In the genomic region with DNA sequence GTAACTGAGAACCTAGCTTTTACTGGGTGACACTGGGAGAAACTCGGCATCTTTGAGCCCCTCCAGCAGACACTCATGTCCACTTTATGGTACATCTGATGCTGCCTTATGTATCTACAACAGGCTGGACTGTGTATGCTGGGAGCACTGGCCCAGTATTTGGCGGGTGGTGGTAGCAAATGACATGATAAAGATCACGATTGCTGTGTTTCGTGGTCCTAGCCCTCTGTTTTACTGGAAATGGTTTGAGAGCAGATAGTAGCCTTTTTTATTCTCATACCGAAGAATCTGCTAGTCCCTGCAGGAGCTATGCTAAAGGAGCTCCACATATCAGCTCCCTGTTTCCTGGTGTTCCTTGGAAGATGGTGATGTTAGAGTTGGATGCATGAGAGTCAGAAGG, we compare ENCODE assay signal across 32 cellular contexts.
"Had no signal": no experiment of that assay in that cellular context is flagged by ENCODE, and none has a peak within 500 bp of the region (broad histone marks: within the 10 kb centered on the region; RNA-seq: fewer than 3 reads in every experiment).

No MANE protein-coding gene starts in this region.

- H2AFZ ChIP-seq: hepatocyte had no signal

- H3K9me3 Mint-ChIP-seq: activated CD4-positive, alpha-beta memory T cell treated with anti-CD3 and anti-CD28 coated beads, Interleukin-2, amount 10 ng/mL, durations not matched to agents 7 days and 5 days; activated T-helper 17 cell treated with anti-CD3 and anti-CD28 coated beads, Interleukin-2, amount 50 U/mL, for 72 hours; nephron; stimulated activated memory B cell treated with anti-CD40 and anti-IgM and Interleukin-4, amounts not matched to agents 10 μg/mL and 1 μg/mL and 100 μg/mL, for 72 hours had no signal

- H3K4me3 ChIP-seq: adrenal gland, body of pancreas, coronary artery, dorsolateral prefrontal cortex, gastroesophageal sphincter, hepatocyte, left ventricle myocardium inferior, lung, ovary, prostate gland, skin epidermis, thyroid gland had no signal

- H3K4me1 ChIP-seq: prostate gland had no signal

- H3K9me3 ChIP-seq: adrenal gland, body of pancreas, ovary, prostate gland, thyroid gland had no signal

- H3K79me2 ChIP-seq: hepatocyte had no signal

- H3K27me3 ChIP-seq: adrenal gland, body of pancreas, dorsolateral prefrontal cortex, gastroesophageal sphincter, hepatocyte, ovary, thyroid gland had no signal

- DNase-seq: activated CD4-positive, alpha-beta memory T cell treated with anti-CD3 and anti-CD28 coated beads, Interleukin-2, amount 10 ng/mL, durations not matched to agents 7 days and 5 days; activated CD4-positive, alpha-beta T cell treated with anti-CD3 and anti-CD28 coated beads for 1 hour; activated CD4-positive, alpha-beta T cell treated with anti-CD3 and anti-CD28 coated beads, Interleukin-2, amount 10 ng/mL, durations not matched to agents 7 days and 5 days; activated CD8-positive, alpha-beta memory T cell treated with anti-CD3 and anti-CD28 coated beads, Interleukin-2, amount 10 ng/mL, durations not matched to agents 7 days and 5 days; body of pancreas; cerebellar nuclear complex; dorsolateral prefrontal cortex; effector memory CD4-positive, alpha-beta T cell; islet precursor cell; left ventricle myocardium inferior; mesendoderm; ovary; retina; stimulated activated CD4-positive, alpha-beta T cell treated with anti-CD3 and anti-CD28 coated beads, Interleukin-4, amount 100 ng/mL, for 24 hours; stimulated activated naive CD8-positive, alpha-beta T cell treated with anti-CD3 and anti-CD28 coated beads, Interleukin-15, amount 100 ng/mL, for 72 hours; substantia nigra; T-helper 9 cell; thyroid gland had no signal

- ATAC-seq: activated CD8-positive, alpha-beta memory T cell treated with anti-CD3 and anti-CD28 coated beads, Interleukin-2, amount 10 ng/mL, durations not matched to agents 7 days and 5 days; activated naive CD4-positive, alpha-beta T cell treated with anti-CD3 and anti-CD28 coated beads, Interleukin-2, amount 50 U/mL, for 72 hours; activated T-helper 17 cell treated with anti-CD3 and anti-CD28 coated beads, Interleukin-2, amount 50 U/mL, for 72 hours; body of pancreas; gastroesophageal sphincter; sciatic nerve; stimulated activated memory B cell treated with anti-CD40 and anti-IgM and Interleukin-4, amounts not matched to agents 10 μg/mL and 1 μg/mL and 100 μg/mL, for 72 hours; stimulated activated naive CD8-positive, alpha-beta T cell treated with anti-CD3 and anti-CD28 coated beads, Interleukin-15, amount 100 ng/mL, for 72 hours had no signal

- H3K4me3 Mint-ChIP-seq: activated CD4-positive, alpha-beta memory T cell treated with anti-CD3 and anti-CD28 coated beads, Interleukin-2, amount 10 ng/mL, durations not matched to agents 7 days and 5 days; activated CD4-positive, alpha-beta T cell treated with anti-CD3 and anti-CD28 coated beads, Interleukin-2, amount 10 ng/mL, durations not matched to agents 7 days and 5 days; activated CD8-positive, alpha-beta memory T cell treated with anti-CD3 and anti-CD28 coated beads, Interleukin-2, amount 10 ng/mL, durations not matched to agents 7 days and 5 days; activated T-helper 17 cell treated with anti-CD3 and anti-CD28 coated beads, Interleukin-2, amount 50 U/mL, for 72 hours; nephron; stimulated activated memory B cell treated with anti-CD40 and anti-IgM and Interleukin-4, amounts not matched to agents 10 μg/mL and 1 μg/mL and 100 μg/mL, for 72 hours; stimulated activated naive CD8-positive, alpha-beta T cell treated with anti-CD3 and anti-CD28 coated beads, Interleukin-15, amount 100 ng/mL, for 72 hours; T-helper 1 cell treated with Interleukin-12 subunit alpha and Interleukin-12 subunit beta and Interleukin-4 antibody, amounts not matched to agents 30 μg/mL and 1 μg/mL, for 36 hours had no signal

- H3K27ac Mint-ChIP-seq: activated CD4-positive, alpha-beta memory T cell treated with anti-CD3 and anti-CD28 coated beads, Interleukin-2, amount 10 ng/mL, durations not matched to agents 7 days and 5 days; activated CD4-positive, alpha-beta T cell treated with anti-CD3 and anti-CD28 coated beads, Interleukin-2, amount 10 ng/mL, durations not matched to agents 7 days and 5 days; activated CD8-positive, alpha-beta memory T cell treated with anti-CD3 and anti-CD28 coated beads, Interleukin-2, amount 10 ng/mL, durations not matched to agents 7 days and 5 days; nephron; stimulated activated memory B cell treated with anti-CD40 and anti-IgM and Interleukin-4, amounts not matched to agents 10 μg/mL and 1 μg/mL and 100 μg/mL, for 72 hours; T-helper 1 cell treated with Interleukin-12 subunit alpha and Interleukin-12 subunit beta and Interleukin-4 antibody, amounts not matched to agents 30 μg/mL and 1 μg/mL, for 36 hours had no signal

- H3K36me3 ChIP-seq: adrenal gland, gastroesophageal sphincter, left ventricle myocardium inferior, ovary, prostate gland, thyroid gland had no signal

- H3K27ac ChIP-seq: body of pancreas, coronary artery, gastroesophageal sphincter, hepatocyte, left ventricle myocardium inferior, ovary, prostate gland, skin epidermis, thyroid gland, VCaP had no signal

- H3K4me2 ChIP-seq: hepatocyte had no signal

- H3K27me3 Mint-ChIP-seq: activated CD4-positive, alpha-beta memory T cell treated with anti-CD3 and anti-CD28 coated beads, Interleukin-2, amount 10 ng/mL, durations not matched to agents 7 days and 5 days; activated CD4-positive, alpha-beta T cell treated with anti-CD3 and anti-CD28 coated beads, Interleukin-2, amount 10 ng/mL, durations not matched to agents 7 days and 5 days; activated CD8-positive, alpha-beta memory T cell treated with anti-CD3 and anti-CD28 coated beads, Interleukin-2, amount 10 ng/mL, durations not matched to agents 7 days and 5 days; activated T-helper 17 cell treated with anti-CD3 and anti-CD28 coated beads, Interleukin-2, amount 50 U/mL, for 72 hours; stimulated activated memory B cell treated with anti-CD40 and anti-IgM and Interleukin-4, amounts not matched to agents 10 μg/mL and 1 μg/mL and 100 μg/mL, for 72 hours; stimulated activated naive CD8-positive, alpha-beta T cell treated with anti-CD3 and anti-CD28 coated beads, Interleukin-15, amount 100 ng/mL, for 72 hours had no signal
